ENCODE assay signal across 8 cellular contexts in the genomic region with DNA sequence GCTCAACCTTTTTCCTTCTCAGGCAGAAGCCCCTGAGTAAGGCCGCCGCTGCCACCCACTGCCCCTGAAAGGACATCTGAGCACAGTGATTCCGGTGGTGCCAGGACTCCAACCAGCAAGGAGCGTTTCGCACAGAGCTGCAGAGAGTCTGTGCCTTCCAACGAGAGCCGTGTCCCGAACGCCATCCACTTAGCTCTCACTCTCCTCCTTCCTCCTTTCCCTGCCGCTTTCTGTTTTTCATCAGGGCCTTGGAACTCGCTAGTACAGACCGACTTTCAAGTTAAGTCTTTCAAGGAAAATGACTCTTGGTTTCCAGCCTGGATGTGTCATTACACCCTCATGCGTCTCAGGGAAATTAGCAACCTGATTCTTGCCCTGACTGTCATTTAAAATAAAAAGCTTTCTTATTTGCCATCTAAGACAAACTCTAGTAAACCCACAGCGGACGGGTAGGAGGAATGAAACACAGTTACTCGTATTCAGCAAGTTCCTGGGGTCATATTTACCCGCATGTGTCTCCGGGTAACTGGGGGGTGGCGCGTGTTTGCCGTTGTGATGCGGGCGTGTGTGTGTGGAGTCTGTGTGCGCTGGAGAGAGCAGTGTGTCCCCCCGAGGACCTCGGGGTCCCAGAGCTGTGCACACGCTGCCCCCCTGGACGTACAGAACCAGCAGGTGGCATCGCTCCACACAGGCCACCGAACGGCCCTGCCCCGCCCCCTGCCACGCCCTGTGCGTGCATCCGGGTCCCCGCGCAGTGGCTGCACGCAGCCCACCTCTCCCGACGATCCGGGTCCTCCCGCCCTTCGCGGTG. TPM values are rescaled to one million over a fixed set of nuclear protein-coding genes. Genes with fewer than 3 reads are reported as not detected.
DNase-seq lines count a peak whose midpoint lies in the region; ATAC-seq and TF ChIP-seq lines count a peak whose summit lies in the region.

No MANE protein-coding gene starts in this region.

- peak overlapping the region; percentile 4 for H3K4me3 ChIP-seq in lower leg skin (ENCODE audit: low read depth, poor library complexity, severe bottlenecking)

- intact Hi-C loops in lower leg skin (cut with DNase I; ENCODE audit: low total_unique reads), result no loop called here

- DNase-seq in DMS79 treated with DMSO at 0.1 percent for 48 hours (lab: John Stamatoyannopoulos, UW) (peak; percentile 33), caudate nucleus (lab: John Stamatoyannopoulos, UW) (peak in 42 of 61 donors; percentile 1 to 69 (median 27)), lower leg skin (ENCODE audit: low spot score in 2 of 2) (peak in 1 of 2 donors; percentile 83)
- peak; percentile 14 for DNase-seq in stimulated activated CD8-positive, alpha-beta memory T cell treated with anti-CD3 and anti-CD28 coated beads, Interleukin-15, amount 100 ng/mL, for 24 hours (ENCODE audit: low read depth)

- TF ChIP-seq CTCF in VCaP (conservative IDR thresholded peaks at IDR 0.05) (peak; percentile 84), lower leg skin (IDR thresholded peaks at IDR 0.05) (no peak)

- ATAC-seq in HG03354 (IDR thresholded peaks at IDR 0.05; ENCODE audit: poor library complexity, severe bottlenecking, unreplicated experiment) (peak; percentile 95), HG03571 (IDR thresholded peaks at IDR 0.05; ENCODE audit: unreplicated experiment) (no peak), GM21529 (IDR thresholded peaks at IDR 0.05; ENCODE audit: unreplicated experiment) (no peak)

- H3K27ac ChIP-seq in VCaP (peak overlapping the region; percentile 89), caudate nucleus (ENCODE audit: low read depth, low read length) (no peak overlapping the region)

- 15 to 26% methylated on average over 24 to 41 of the region's 44 CpGs for WGBS in lower leg skin, 2 donors

- no peak for TF ChIP-seq POLR2A in lower leg skin (IDR thresholded peaks at IDR 0.05)

RNA-seq across cellular contexts. Expression of a gene that starts 30.4 kb away (rescaled TPM):
- 10 to 100 TPM in 2 of 4 donors, 1 to 10 TPM in 2; 3.3 to 24.5 (median 8.7) TPM for total RNA-seq in lower leg skin
